ENCODE assay signal across 21 cellular contexts in the genomic region with DNA sequence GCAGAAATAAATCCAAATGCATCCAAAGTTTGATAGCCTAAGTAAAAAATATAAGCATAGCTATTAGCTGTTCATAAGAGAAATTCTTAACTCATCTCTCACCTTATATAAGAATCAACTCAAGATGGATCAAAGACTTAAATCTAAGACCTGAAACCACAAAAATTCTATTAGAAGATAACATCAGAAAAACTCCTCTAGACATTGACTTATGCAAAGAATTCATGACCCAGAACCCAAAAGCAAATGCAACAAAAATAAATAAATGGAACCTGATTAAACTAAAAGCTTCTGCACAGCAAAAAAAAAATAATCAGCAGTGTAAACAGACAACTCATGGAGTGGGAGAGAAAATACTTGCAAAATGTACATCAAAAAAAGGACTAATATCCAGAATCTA.
DNase-seq lines count a peak whose midpoint lies in the region; ATAC-seq and TF ChIP-seq lines count a peak whose summit lies in the region.
"Had no signal": no experiment of that assay in that cellular context is flagged by ENCODE, and none has a peak within 500 bp of the region (broad histone marks: within the 10 kb centered on the region; RNA-seq: fewer than 3 reads in every experiment).

No MANE protein-coding gene starts in this region.

- H3K36me3 Mint-ChIP-seq in stimulated activated effector memory CD8-positive, alpha-beta T cell treated with anti-CD3 and anti-CD28 coated beads, Interleukin-12 subunit alpha, Interleukin-12 subunit beta, amount 100 ng/mL, for 72 hours = no peaks in the 10 kb centered on the region
- H3K36me3 Mint-ChIP-seq: CD14-positive monocyte; CD4-positive, alpha-beta memory T cell had no signal

- POLR2A ChIA-PET in PC-3 (lab: Charles Lee; ENCODE audit: unreplicated experiment) = interaction anchor here (0.6 kb wide), 1 partner anchor 127 kb away, joined by 3 read pairs; no protein-coding TSS in a partner anchor

- no peaks in the 10 kb centered on the region for H3K36me3 ChIP-seq in PC-3 (ENCODE audit: low read depth, low read length)
- no peaks in the 10 kb centered on the region for H3K36me3 ChIP-seq in Karpas-422 (ENCODE audit: insufficient read depth, low read length)
- H3K36me3 ChIP-seq: BLaER1 had no signal

- no peak for ATAC-seq in PC-3
- ATAC-seq in stimulated activated effector memory CD8-positive, alpha-beta T cell treated with anti-CD3 and anti-CD28 coated beads, Interleukin-12 subunit alpha, Interleukin-12 subunit beta, amount 100 ng/mL, for 72 hours = no peak
- ATAC-seq: HCT116, HepG2 had no signal

- no peak overlapping the region for H3K27ac ChIP-seq in PC-3 (ENCODE audit: low read length)
- H3K27ac ChIP-seq in Karpas-422 (ENCODE audit: low read length) = no peak overlapping the region
- H3K27ac ChIP-seq: BLaER1 had no signal

- no TSS peak for BruUV-seq in PC-3 (replicated peaks; lab: Mats Ljungman, UMichigan)

- no peaks in the 10 kb centered on the region for H3F3A ChIP-seq in PC-3 (ENCODE audit: low read length, unreplicated experiment)

- H3K9me3 ChIP-seq in PC-3 (ENCODE audit: low read length) (no peaks in the 10 kb centered on the region), Karpas-422 (ENCODE audit: low read length) (no peaks in the 10 kb centered on the region)

- H3K4me3 ChIP-seq in PC-3 (ENCODE audit: low read length) (no peak overlapping the region), Karpas-422 (ENCODE audit: low read length) (no peak overlapping the region)
- H3K4me3 ChIP-seq: BLaER1 had no signal

- H3K27me3 ChIP-seq in PC-3 (ENCODE audit: low read length) = peaks cover 1% of the 10 kb centered on the region; the same call in 1 of the 2 replicates
- no peaks in the 10 kb centered on the region for H3K27me3 ChIP-seq in Karpas-422 (ENCODE audit: low read length)
- H3K27me3 ChIP-seq: BLaER1 had no signal

- H3K4me2 ChIP-seq in PC-3 (ENCODE audit: low read length) (no peak overlapping the region), Karpas-422 (ENCODE audit: low read depth, low read length, poor library complexity, severe bottlenecking) (no peak overlapping the region)
- H3K4me2 ChIP-seq: BLaER1 had no signal

- H3K4me1 Mint-ChIP-seq in stimulated activated effector memory CD8-positive, alpha-beta T cell treated with anti-CD3 and anti-CD28 coated beads, Interleukin-12 subunit alpha, Interleukin-12 subunit beta, amount 100 ng/mL, for 72 hours = no peaks in the 10 kb centered on the region
- H3K4me1 Mint-ChIP-seq: CD14-positive monocyte; CD4-positive, alpha-beta memory T cell; IgD-negative memory B cell had no signal

- H3K9me3 Mint-ChIP-seq in stimulated activated effector memory CD8-positive, alpha-beta T cell treated with anti-CD3 and anti-CD28 coated beads, Interleukin-12 subunit alpha, Interleukin-12 subunit beta, amount 100 ng/mL, for 72 hours = peaks cover 14% of the 10 kb centered on the region

- intact Hi-C loops in PC-3 (cut with micrococcal nuclease) = no loop called here

- no peak overlapping the region for H3K4me3 Mint-ChIP-seq in stimulated activated effector memory CD8-positive, alpha-beta T cell treated with anti-CD3 and anti-CD28 coated beads, Interleukin-12 subunit alpha, Interleukin-12 subunit beta, amount 100 ng/mL, for 72 hours
- H3K4me3 Mint-ChIP-seq: CD14-positive monocyte; CD4-positive, alpha-beta memory T cell; IgD-negative memory B cell had no signal

- H2AFZ ChIP-seq in PC-3 (ENCODE audit: low read length) = no peak overlapping the region
- no peak overlapping the region for H2AFZ ChIP-seq in Karpas-422 (ENCODE audit: low read length)

- H4K20me1 ChIP-seq in PC-3 (ENCODE audit: low read length) (no peaks in the 10 kb centered on the region), Karpas-422 (ENCODE audit: insufficient read depth, low read depth, low read length) (no peaks in the 10 kb centered on the region)
- H4K20me1 ChIP-seq: BLaER1 had no signal

- H3K9ac ChIP-seq in PC-3 (ENCODE audit: low read length) (no peak overlapping the region), Karpas-422 (ENCODE audit: low read length) (no peak overlapping the region)
- H3K9ac ChIP-seq: BLaER1 had no signal

- CTCF ChIA-PET in PC-3 (lab: Charles Lee) = no interaction called here

- no peak for TF ChIP-seq CTCF in PC-3 (conservative IDR thresholded peaks at IDR 0.05; ENCODE audit: low read depth, low read length)

- H3K9me2 ChIP-seq in PC-3 (replicated peaks; ENCODE audit: low read length) (no peaks in the 10 kb centered on the region), Karpas-422 (replicated peaks; ENCODE audit: insufficient read depth, low read length) (no peaks in the 10 kb centered on the region)

- no peaks in the 10 kb centered on the region for H3K4me1 ChIP-seq in PC-3 (ENCODE audit: insufficient read depth, low read length)
- peaks cover 6% of the 10 kb centered on the region for H3K4me1 ChIP-seq in Karpas-422 (ENCODE audit: low read length)

- DNase-seq in EH (ENCODE audit: low read depth) (peak; percentile 55), LoVo (ENCODE audit: low spot score) (peak; percentile 6), PC-3 (peak; percentile 45), renal cortical epithelial cell (ENCODE audit: low read depth) (peak; percentile 24), NCI-H146 (lab: John Stamatoyannopoulos, UW) (no peak), Karpas-422 (no peak)
- no peak for DNase-seq in stimulated activated effector memory CD8-positive, alpha-beta T cell treated with anti-CD3 and anti-CD28 coated beads, Interleukin-12 subunit alpha, Interleukin-12 subunit beta, amount 100 ng/mL, for 72 hours (ENCODE audit: low spot score in 2 of 2)
- DNase-seq in activated naive CD4-positive, alpha-beta T cell treated with anti-CD3 and anti-CD28 coated beads, Interleukin-2, amount 50 U/mL, for 16 hours = no peak
- DNase-seq: AML-193; Calu3; CD4-positive, alpha-beta memory T cell; DMS79 treated with DMSO at 0.1 percent for 48 hours; GDM1; GOT3; H7; KBM-7 had no signal

- no peak overlapping the region for H3K27ac Mint-ChIP-seq in stimulated activated effector memory CD8-positive, alpha-beta T cell treated with anti-CD3 and anti-CD28 coated beads, Interleukin-12 subunit alpha, Interleukin-12 subunit beta, amount 100 ng/mL, for 72 hours
- H3K27ac Mint-ChIP-seq: CD14-positive monocyte; CD4-positive, alpha-beta memory T cell; IgD-negative memory B cell had no signal

- H3K79me2 ChIP-seq in PC-3 (ENCODE audit: low read length) (no peaks in the 10 kb centered on the region), Karpas-422 (ENCODE audit: low read length) (no peaks in the 10 kb centered on the region)

Comparison
In these comparisons a context has a peak if more than half of its experiments do, and no peak if none do; other contexts are left out.
1. DNase-seq: peak in EH (single experiment), LoVo (single experiment), PC-3 (single experiment) and renal cortical epithelial cell (single experiment); none in stimulated activated effector memory CD8-positive, alpha-beta T cell treated with anti-CD3 and anti-CD28 coated beads, Interleukin-12 subunit alpha, Interleukin-12 subunit beta, amount 100 ng/mL, for 72 hours (0 of 2), NCI-H146 (single experiment), Karpas-422 (single experiment) and activated naive CD4-positive, alpha-beta T cell treated with anti-CD3 and anti-CD28 coated beads, Interleukin-2, amount 50 U/mL, for 16 hours (single experiment).